8 cellular contexts compared by ENCODE assay signal in the genomic region with DNA sequence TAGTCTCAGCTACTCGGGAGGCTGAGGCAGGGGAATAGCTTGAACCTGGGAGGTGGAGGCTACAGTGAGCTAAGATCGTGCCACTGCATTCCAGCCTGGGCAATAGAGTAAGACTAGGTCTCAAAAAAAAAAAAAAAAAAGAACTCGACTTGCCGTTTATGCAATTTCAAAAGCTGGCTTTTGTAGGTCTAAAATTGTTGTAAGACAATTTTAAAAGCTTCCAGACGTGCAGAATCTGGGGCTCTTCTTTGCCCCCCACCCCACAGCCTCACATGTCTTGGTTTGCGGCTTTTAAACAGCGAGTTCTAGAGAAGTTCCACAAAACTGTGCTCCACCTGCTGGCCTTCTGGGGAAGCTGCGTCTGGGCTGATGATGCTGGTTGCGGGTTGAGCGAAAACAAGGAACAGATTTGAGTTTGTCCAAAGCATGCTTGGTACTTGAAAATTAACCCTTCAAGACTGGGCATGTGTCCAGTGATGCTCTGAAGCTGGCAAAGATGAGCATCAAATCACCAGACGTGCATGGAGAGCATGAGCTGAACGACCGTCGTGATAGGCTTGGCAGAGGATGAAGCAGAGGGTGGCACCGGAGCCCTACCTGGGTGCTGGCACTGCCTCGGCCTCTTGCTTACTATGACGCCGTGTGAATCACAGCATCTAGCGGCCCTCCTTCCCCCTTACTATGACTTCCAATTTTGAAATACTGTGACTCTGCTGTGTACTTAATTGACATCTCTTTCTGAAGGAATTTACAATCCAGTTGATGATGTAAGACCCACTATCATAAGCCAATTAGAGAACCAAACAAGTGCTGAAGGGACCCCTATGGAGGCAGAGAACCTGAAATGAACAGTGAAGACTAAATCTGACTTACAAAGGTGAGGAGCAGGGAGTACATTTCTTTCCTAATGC.
DNase-seq lines count a peak whose midpoint lies in the region; ATAC-seq, FAIRE-seq and TF ChIP-seq lines count a peak whose summit lies in the region.

No MANE protein-coding gene starts in this region.

- DNase-seq in A549 (ENCODE audit: low read depth in 1 of 2, low spot score in 1 of 2): peak; percentile 24 to 60
- DNase-seq in GM12892 (ENCODE audit: insufficient read length): no peak
- peak; percentile 65 for DNase-seq in NB4 (ENCODE audit: low read depth)
- peak; percentile 43 for DNase-seq in activated CD4-positive, CD25-positive, alpha-beta regulatory T cell treated with anti-CD3 and anti-CD28 coated beads, Interleukin-2, amount 50 U/mL, for 16 hours (ENCODE audit: low read depth, low spot score)
- DNase-seq in dedifferentiated amniotic fluid mesenchymal stem cell (ENCODE audit: extremely low spot score): peak; percentile 57
- DNase-seq in HepG2 (ENCODE audit: low spot score): peak; percentile 45
- DNase-seq in stimulated activated CD4-positive, alpha-beta T cell treated with anti-CD3 and anti-CD28 coated beads, TNF-alpha, amount 100 ng/mL, for 24 hours (ENCODE audit: low read depth in 3 of 3): peak; percentile 26 to 52 (median 31)
- DNase-seq in NCI-H187 treated with DMSO at 0.1 percent for 48 hours (lab: John Stamatoyannopoulos, UW): no peak

- H3K4me1 ChIP-seq in A549: peaks cover 5% of the 10 kb centered on the region; the same call in 2 of the 3 replicates
- H3K4me1 ChIP-seq in HepG2 (ENCODE audit: insufficient read depth, low read length): no peaks in the 10 kb centered on the region; the same call in 1 of the 2 replicates

- POLR2A ChIA-PET in A549 (lab: Yijun Ruan, JAX) (no interaction called here), HepG2 (lab: Yijun Ruan, JAX) (no interaction called here)

- in situ Hi-C loops in HepG2 (cut with HindIII; ENCODE audit: extremely low pct_ligation_motif_present, low pct_unique_long_range_greater_than_20kb): no loop called here

- TF ChIP-seq EP300 in A549 (IDR thresholded peaks at IDR 0.05) (no peak), HepG2 (IDR thresholded peaks at IDR 0.05; ENCODE audit: low read depth in 2 of 2, low read length in 2 of 2) (no peak), HepG2 (CRISPR knock-in tag; IDR thresholded peaks at IDR 0.05; ENCODE audit: borderline replicate concordance) (no peak)

- TF ChIP-seq POLR2A in A549 (IDR thresholded peaks at IDR 0.05; ENCODE audit: low read length) (no peak), GM12892 (IDR thresholded peaks at IDR 0.05; ENCODE audit: low read depth, low read length) (no peak), NB4 (IDR thresholded peaks at IDR 0.05; ENCODE audit: extremely low read depth, insufficient read length) (no peak), HepG2 (IDR thresholded peaks at IDR 0.05; ENCODE audit: insufficient read depth in 1 of 2, low read depth in 2 of 2, low read length in 2 of 2) (no peak)

- TF ChIP-seq RAD21 in A549 (conservative IDR thresholded peaks at IDR 0.05 in 1 of 2, IDR thresholded peaks at IDR 0.05 in 1 of 2) (peak; percentile 52 to 56), HepG2 (CRISPR knock-in tag; IDR thresholded peaks at IDR 0.05) (no peak)

- H3K4me3 ChIP-seq in A549: no peak overlapping the region
- no peak overlapping the region for H3K4me3 ChIP-seq in NB4 (ENCODE audit: low read depth, low read length)
- H3K4me3 ChIP-seq in HepG2 (replicated peaks in 1 of 3; ENCODE audit: insufficient read depth in 1 of 3, low read depth in 2 of 3, low read length in 3 of 3): no peak overlapping the region

- peaks cover 8% of the 10 kb centered on the region; the same call in 1 of the 2 replicates for H4K20me1 ChIP-seq in HepG2 (ENCODE audit: insufficient read depth, low read length)

- CTCF ChIA-PET in A549 (lab: Yijun Ruan, JAX): interaction anchor here (0.6 to 3.6 kb wide), 27 partner anchors 10 to 1911 kb away, joined by 3 to 46 read pairs (median 4); no protein-coding TSS in a partner anchor
- CTCF ChIA-PET in HepG2 (lab: Yijun Ruan, JAX; ENCODE audit: low intra/inter-chr PET ratio, low total read pairs): interaction anchor here (0.6 to 1.6 kb wide), 3 partner anchors 77 to 79 kb away, joined by 3 to 5 read pairs (median 4); no protein-coding TSS in a partner anchor

- peak overlapping the region; percentile 46 for H3K4me2 ChIP-seq in A549
- H3K4me2 ChIP-seq in HepG2 (ENCODE audit: low read depth, low read length): no peak overlapping the region

- TF ChIP-seq CTCF in A549 (IDR thresholded peaks at IDR 0.05) (peak; percentile 56), NB4 (IDR thresholded peaks at IDR 0.05; ENCODE audit: low read depth, low read length) (peak; percentile 81), HepG2 (CRISPR knock-in tag; IDR thresholded peaks at IDR 0.05) (peak; percentile 73)

- H3K36me3 ChIP-seq in HepG2 (replicated peaks in 1 of 2; ENCODE audit: control insufficient read depth in 1 of 2, insufficient read depth in 2 of 2, low read length in 2 of 2): peaks cover 2 to 8% of the 10 kb centered on the region in 2 experiments; a peak in 3 of 5 replicates

- H2AFZ ChIP-seq in HepG2 (ENCODE audit: low read length): no peak overlapping the region

- no peak overlapping the region for H3K27ac ChIP-seq in A549
- H3K27ac ChIP-seq in HepG2 (ENCODE audit: extremely low read length, insufficient read depth, low read length): no peak overlapping the region

- no peaks in the 10 kb centered on the region for H3K9me3 ChIP-seq in A549
- no peaks in the 10 kb centered on the region for H3K9me3 ChIP-seq in HepG2 (ENCODE audit: low read length)

- ATAC-seq in A549 (peak; percentile 88 to 92), HepG2 (peak; percentile 82)

- no peak overlapping the region for H3K9ac ChIP-seq in HepG2 (ENCODE audit: insufficient read depth, low read depth, low read length)

- H3K27me3 ChIP-seq in HepG2 (ENCODE audit: control insufficient read depth in 1 of 2, insufficient read depth in 2 of 2, low read length in 2 of 2): no peaks in the 10 kb centered on the region

- intact Hi-C loops in HepG2 (cut with micrococcal nuclease; ENCODE audit: unreplicated experiment): loop anchor here (2.0 to 10.0 kb wide), 4 partner anchors 77 to 355 kb away; a partner anchor contains a TSS

- H3K79me2 ChIP-seq in HepG2 (ENCODE audit: insufficient read depth, low read length): no peaks in the 10 kb centered on the region

- BruUV-seq in HepG2 (replicated peaks; lab: Mats Ljungman, UMichigan): no TSS peak

- 26% methylated on average over 18 of the region's 19 CpGs for WGBS in A549 (ENCODE audit: missing lambda C conversion rate)
- 89% methylated on average over 19 of the region's 19 CpGs for WGBS in HepG2 (ENCODE audit: low lambda C conversion rate)

- FAIRE-seq in A549 (lab: Jason Lieb, UNC): no peak
- peak; percentile 83 for FAIRE-seq in GM12892 (lab: Jason Lieb, UNC)
- FAIRE-seq in HepG2 (lab: Jason Lieb, UNC): peak; percentile 71

TF ChIP-seq in A549, 52 proteins besides CTCF, POLR2A, EP300 and RAD21:
- TF ChIP-seq JUNB (IDR thresholded peaks at IDR 0.05): no peak
- TF ChIP-seq EHF (CRISPR knock-in tag; IDR thresholded peaks at IDR 0.05): no peak
- TF ChIP-seq ESRRA (IDR thresholded peaks at IDR 0.05; ENCODE audit: borderline replicate concordance, low read length): no peak
- TF ChIP-seq CEBPB (IDR thresholded peaks at IDR 0.05): no peak
- no peak for TF ChIP-seq GATA3 (IDR thresholded peaks at IDR 0.05; ENCODE audit: borderline replicate concordance)
- no peak for TF ChIP-seq FOSL2 (IDR thresholded peaks at IDR 0.05)
- no peak for TF ChIP-seq FOSL2 (CRISPR knock-in tag; IDR thresholded peaks at IDR 0.05)
- peak; percentile 74 for TF ChIP-seq SMC3 (IDR thresholded peaks at IDR 0.05)
- no peak for TF ChIP-seq CBX8 (IDR thresholded peaks at IDR 0.05)

TF ChIP-seq in HepG2, 621 proteins besides CTCF, POLR2A, EP300 and RAD21 (continues in another document):
- TF ChIP-seq ATF7-NPFF (CRISPR knock-in tag; IDR thresholded peaks at IDR 0.05; ENCODE audit: low read depth): 0 out of 2 replicates have a peak, but pooled peaks have one; percentile 35
- TF ChIP-seq ZKSCAN8 (CRISPR knock-in tag; IDR thresholded peaks at IDR 0.05; ENCODE audit: borderline replicate concordance): no peak
- TF ChIP-seq, protein P1, sequence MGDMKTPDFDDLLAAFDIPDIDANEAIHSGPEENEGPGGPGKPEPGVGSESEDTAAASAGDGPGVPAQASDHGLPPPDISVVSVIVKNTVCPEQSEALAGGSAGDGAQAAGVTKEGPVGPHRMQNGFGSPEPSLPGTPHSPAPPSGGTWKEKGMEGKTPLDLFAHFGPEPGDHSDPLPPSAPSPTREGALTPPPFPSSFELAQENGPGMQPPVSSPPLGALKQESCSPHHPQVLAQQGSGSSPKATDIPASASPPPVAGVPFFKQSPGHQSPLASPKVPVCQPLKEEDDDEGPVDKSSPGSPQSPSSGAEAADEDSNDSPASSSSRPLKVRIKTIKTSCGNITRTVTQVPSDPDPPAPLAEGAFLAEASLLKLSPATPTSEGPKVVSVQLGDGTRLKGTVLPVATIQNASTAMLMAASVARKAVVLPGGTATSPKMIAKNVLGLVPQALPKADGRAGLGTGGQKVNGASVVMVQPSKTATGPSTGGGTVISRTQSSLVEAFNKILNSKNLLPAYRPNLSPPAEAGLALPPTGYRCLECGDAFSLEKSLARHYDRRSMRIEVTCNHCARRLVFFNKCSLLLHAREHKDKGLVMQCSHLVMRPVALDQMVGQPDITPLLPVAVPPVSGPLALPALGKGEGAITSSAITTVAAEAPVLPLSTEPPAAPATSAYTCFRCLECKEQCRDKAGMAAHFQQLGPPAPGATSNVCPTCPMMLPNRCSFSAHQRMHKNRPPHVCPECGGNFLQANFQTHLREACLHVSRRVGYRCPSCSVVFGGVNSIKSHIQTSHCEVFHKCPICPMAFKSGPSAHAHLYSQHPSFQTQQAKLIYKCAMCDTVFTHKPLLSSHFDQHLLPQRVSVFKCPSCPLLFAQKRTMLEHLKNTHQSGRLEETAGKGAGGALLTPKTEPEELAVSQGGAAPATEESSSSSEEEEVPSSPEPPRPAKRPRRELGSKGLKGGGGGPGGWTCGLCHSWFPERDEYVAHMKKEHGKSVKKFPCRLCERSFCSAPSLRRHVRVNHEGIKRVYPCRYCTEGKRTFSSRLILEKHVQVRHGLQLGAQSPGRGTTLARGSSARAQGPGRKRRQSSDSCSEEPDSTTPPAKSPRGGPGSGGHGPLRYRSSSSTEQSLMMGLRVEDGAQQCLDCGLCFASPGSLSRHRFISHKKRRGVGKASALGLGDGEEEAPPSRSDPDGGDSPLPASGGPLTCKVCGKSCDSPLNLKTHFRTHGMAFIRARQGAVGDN (CRISPR knock-in tag; IDR thresholded peaks at IDR 0.05): 0 out of 2 replicates have a peak, but pooled peaks have one; percentile 18
- TF ChIP-seq, protein P2, sequence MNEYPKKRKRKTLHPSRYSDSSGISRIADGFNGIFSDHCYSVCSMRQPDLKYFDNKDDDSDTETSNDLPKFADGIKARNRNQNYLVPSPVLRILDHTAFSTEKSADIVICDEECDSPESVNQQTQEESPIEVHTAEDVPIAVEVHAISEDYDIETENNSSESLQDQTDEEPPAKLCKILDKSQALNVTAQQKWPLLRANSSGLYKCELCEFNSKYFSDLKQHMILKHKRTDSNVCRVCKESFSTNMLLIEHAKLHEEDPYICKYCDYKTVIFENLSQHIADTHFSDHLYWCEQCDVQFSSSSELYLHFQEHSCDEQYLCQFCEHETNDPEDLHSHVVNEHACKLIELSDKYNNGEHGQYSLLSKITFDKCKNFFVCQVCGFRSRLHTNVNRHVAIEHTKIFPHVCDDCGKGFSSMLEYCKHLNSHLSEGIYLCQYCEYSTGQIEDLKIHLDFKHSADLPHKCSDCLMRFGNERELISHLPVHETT (CRISPR knock-in tag; conservative IDR thresholded peaks at IDR 0.05): no peak
- TF ChIP-seq STAG1 (CRISPR knock-in tag; IDR thresholded peaks at IDR 0.05): peak; percentile 39

Comparison
In these comparisons a context has a peak if more than half of its experiments do, and no peak if none do; other contexts are left out.
1. DNase-seq: peak in A549 (2 of 2), NB4 (single experiment), activated CD4-positive, CD25-positive, alpha-beta regulatory T cell treated with anti-CD3 and anti-CD28 coated beads, Interleukin-2, amount 50 U/mL, for 16 hours (single experiment), dedifferentiated amniotic fluid mesenchymal stem cell (single experiment), HepG2 (single experiment) and stimulated activated CD4-positive, alpha-beta T cell treated with anti-CD3 and anti-CD28 coated beads, TNF-alpha, amount 100 ng/mL, for 24 hours (3 of 3); none in GM12892 (single experiment) and NCI-H187 treated with DMSO at 0.1 percent for 48 hours (single experiment).
2. Peak in every context shown above with its lines, with median percentiles within 50 percentile points of each other: CTCF ChIP-seq.